30 cellular contexts compared by ENCODE assay signal in the genomic region with DNA sequence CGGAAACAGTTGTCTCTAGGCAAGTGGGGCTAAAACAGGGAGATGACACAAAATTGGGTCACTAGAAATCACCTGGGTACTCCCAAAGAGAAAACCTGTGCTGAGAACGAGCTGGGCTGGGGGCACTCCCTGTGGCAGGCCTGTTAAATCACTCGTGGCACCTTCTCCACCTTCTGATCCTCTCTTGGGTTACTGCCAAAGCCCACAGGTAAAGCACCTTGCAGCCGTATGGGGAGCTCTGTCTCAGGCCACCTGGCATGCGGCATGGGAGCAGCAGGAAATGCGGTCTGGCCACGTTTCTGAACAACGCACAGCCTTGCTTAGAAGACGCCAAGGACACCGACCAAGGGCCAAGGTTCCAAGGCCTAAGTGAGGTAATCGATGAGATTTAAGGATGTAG. TPM values are rescaled to one million over a fixed set of nuclear protein-coding genes. Genes with fewer than 3 reads are reported as not detected.
A peak's percentile ranks its signal among the peaks of the same experiment; 100 is the strongest.
DNase-seq lines count a peak whose midpoint lies in the region; ATAC-seq, FAIRE-seq and TF ChIP-seq lines count a peak whose summit lies in the region.
"Had no signal": no experiment of that assay in that cellular context is flagged by ENCODE, and none has a peak within 500 bp of the region (broad histone marks: within the 10 kb centered on the region; RNA-seq: fewer than 3 reads in every experiment).

No MANE protein-coding gene starts in this region.

- CTCF ChIA-PET in activated naive CD4-positive, alpha-beta T cell treated with anti-CD3 and anti-CD28 coated beads for 36 hours (lab: Charles Lee) = interaction anchor here (0.7 to 2.3 kb wide), 6 partner anchors 13 to 138 kb away, joined by 3 to 22 read pairs (median 4); no protein-coding TSS in a partner anchor
- CTCF ChIA-PET in WTC11 (lab: Charles Lee) = interaction anchor here (1.5 to 3.5 kb wide), 5 partner anchors 13 to 195 kb away, joined by 3 to 17 read pairs (median 13); no protein-coding TSS in a partner anchor
- CTCF ChIA-PET in HEK293T (lab: Yijun Ruan, JAX) = interaction anchor here (1.3 kb wide), 1 partner anchor 22 kb away, joined by 4 read pairs; no protein-coding TSS in a partner anchor

- TF ChIP-seq CTCF in WTC11 (IDR thresholded peaks at IDR 0.05) = no peak

- POLR2A ChIA-PET in WTC11 (lab: Charles Lee) (no interaction called here), HEK293T (lab: Yijun Ruan, JAX) (no interaction called here)

- H3K9me3 Mint-ChIP-seq in activated naive CD4-positive, alpha-beta T cell treated with anti-CD3 and anti-CD28 coated beads for 36 hours = no peaks in the 10 kb centered on the region
- H3K9me3 Mint-ChIP-seq in WTC11 = no peaks in the 10 kb centered on the region
- no peaks in the 10 kb centered on the region for H3K9me3 Mint-ChIP-seq in effector memory CD8-positive, alpha-beta T cell
- H3K9me3 Mint-ChIP-seq: activated naive CD8-positive, alpha-beta T cell treated with anti-CD3 and anti-CD28 coated beads, Interleukin-2, amount 50 U/mL, for 24 hours; natural killer cell treated with Interleukin-12 subunit alpha and Interleukin-12 subunit beta and Interleukin-15 and Interleukin-18, amount 100 ng/mL, for 72 hours had no signal

- H3K27ac Mint-ChIP-seq in activated naive CD4-positive, alpha-beta T cell treated with anti-CD3 and anti-CD28 coated beads for 36 hours = peak overlapping the region; percentile 32
- H3K27ac Mint-ChIP-seq in WTC11 = peak overlapping the region; percentile 4; the same call in 1 of the 2 replicates
- peak overlapping the region; percentile 73 to 84 for H3K27ac Mint-ChIP-seq in effector memory CD8-positive, alpha-beta T cell
- H3K27ac Mint-ChIP-seq: activated naive CD8-positive, alpha-beta T cell treated with anti-CD3 and anti-CD28 coated beads, Interleukin-2, amount 50 U/mL, for 24 hours had no signal

- H3K9me3 ChIP-seq in small intestine (ENCODE audit: control insufficient read depth, low read depth) = no peaks in the 10 kb centered on the region
- H3K9me3 ChIP-seq: BLaER1, HAP-1, heart right ventricle, Peyer's patch had no signal

- H3K4me1 ChIP-seq in small intestine (ENCODE audit: control insufficient read depth in 2 of 2, insufficient read depth in 1 of 2, low read depth in 1 of 2, low read length in 1 of 2) = peaks cover 2 to 3% of the 10 kb centered on the region in 2 donors
- H3K4me1 ChIP-seq: BLaER1, HAP-1, heart right ventricle had no signal

- WGBS in small intestine, 3 donors = 20 to 51% (median 29%) methylated on average over 11 of the region's 11 CpGs

- no peaks in the 10 kb centered on the region for H3K27me3 ChIP-seq in small intestine (ENCODE audit: control insufficient read depth in 2 of 2, insufficient read depth in 2 of 2, low read length in 2 of 2)
- H3K27me3 ChIP-seq: BLaER1, heart right ventricle, Peyer's patch had no signal

- H3K4me1 Mint-ChIP-seq in activated naive CD4-positive, alpha-beta T cell treated with anti-CD3 and anti-CD28 coated beads for 36 hours (ENCODE audit: low read depth) = peaks cover 7% of the 10 kb centered on the region
- H3K4me1 Mint-ChIP-seq in WTC11 = no peaks in the 10 kb centered on the region
- H3K4me1 Mint-ChIP-seq in effector memory CD8-positive, alpha-beta T cell (ENCODE audit: low read depth in 2 of 2) = peaks cover 0 to 30% of the 10 kb centered on the region in 2 donors
- H3K4me1 Mint-ChIP-seq: activated naive CD8-positive, alpha-beta T cell treated with anti-CD3 and anti-CD28 coated beads, Interleukin-2, amount 50 U/mL, for 24 hours had no signal

- peaks cover 14 to 20% of the 10 kb centered on the region in 2 donors for H3K36me3 ChIP-seq in small intestine (ENCODE audit: control insufficient read depth in 2 of 2, insufficient read depth in 2 of 2, low read length in 2 of 2)

- no peak for ATAC-seq in WTC11
- peak; percentile 85 for ATAC-seq in effector memory CD8-positive, alpha-beta T cell (replicated peaks)
- no peak for ATAC-seq in HG03354 (IDR thresholded peaks at IDR 0.05; ENCODE audit: poor library complexity, severe bottlenecking, unreplicated experiment)
- ATAC-seq: activated naive CD8-positive, alpha-beta T cell treated with anti-CD3 and anti-CD28 coated beads, Interleukin-2, amount 50 U/mL, for 24 hours; heart right ventricle; natural killer cell treated with Interleukin-12 subunit alpha and Interleukin-12 subunit beta and Interleukin-15 and Interleukin-18, amount 100 ng/mL, for 72 hours had no signal

- peaks cover 33% of the 10 kb centered on the region for H3K36me3 Mint-ChIP-seq in activated naive CD4-positive, alpha-beta T cell treated with anti-CD3 and anti-CD28 coated beads for 36 hours (ENCODE audit: low read depth)
- H3K36me3 Mint-ChIP-seq in WTC11 = 0 out of 2 replicates have a peak, but pooled peaks cover 3% of the 10 kb centered on the region
- H3K36me3 Mint-ChIP-seq in effector memory CD8-positive, alpha-beta T cell (ENCODE audit: insufficient read depth) = peaks cover 95% of the 10 kb centered on the region

- peak overlapping the region in 1 of 2 donors; percentile 36 for H3K27ac ChIP-seq in small intestine (ENCODE audit: low read depth in 1 of 2, low read length in 1 of 2)
- H3K27ac ChIP-seq: BLaER1, heart right ventricle, Peyer's patch, skin epidermis, VCaP had no signal

- no peak for DNase-seq in activated naive CD4-positive, alpha-beta T cell treated with anti-CD3 and anti-CD28 coated beads for 36 hours
- no peak for DNase-seq in activated naive CD4-positive, alpha-beta T cell treated with anti-CD3 and anti-CD28 coated beads, Interleukin-2, amount 50 U/mL, for 16 hours
- DNase-seq in WTC11 (ENCODE audit: low spot score) = no peak
- DNase-seq in effector memory CD8-positive, alpha-beta T cell = peak in 1 of 3 experiments; percentile 24
- DNase-seq in small intestine = peak; percentile 56
- no peak for DNase-seq in HEK293T (ENCODE audit: extremely low spot score)
- DNase-seq in medulla oblongata (ENCODE audit: extremely low spot score) = no peak
- DNase-seq: activated CD4-positive, alpha-beta T cell treated with anti-CD3 and anti-CD28 coated beads, Interleukin-2, amount 50 U/mL, for 4 hours; activated CD8-positive, alpha-beta memory T cell treated with anti-CD3 and anti-CD28 coated beads, Interleukin-2, amount 50 U/mL, for 48 hours; activated naive CD8-positive, alpha-beta T cell treated with anti-CD3 and anti-CD28 coated beads, Interleukin-2, amount 50 U/mL, for 24 hours; Calu3; DMS79; foreskin melanocyte; GF-D8; heart right ventricle; kidney glomerular epithelial cell; MM.1S; NCI-H2029; NCI-H2227 treated with DMSO at 0.1 percent for 48 hours; NCI-H526 treated with DMSO at 0.1 percent for 48 hours; SHP77; stimulated activated naive CD4-positive, alpha-beta T cell; T-helper 9 cell had no signal

- no peak overlapping the region for H3K4me3 ChIP-seq in small intestine (ENCODE audit: low read depth in 1 of 2, low read length in 2 of 2)
- H3K4me3 ChIP-seq: BLaER1, HAP-1, heart right ventricle, Peyer's patch, skin epidermis had no signal

- FAIRE-seq in small intestine (lab: Jason Lieb, UNC) = no peak

- no peaks in the 10 kb centered on the region for H3K27me3 Mint-ChIP-seq in activated naive CD4-positive, alpha-beta T cell treated with anti-CD3 and anti-CD28 coated beads for 36 hours (ENCODE audit: low read depth)
- no peaks in the 10 kb centered on the region for H3K27me3 Mint-ChIP-seq in WTC11 (ENCODE audit: low read depth)
- H3K27me3 Mint-ChIP-seq in effector memory CD8-positive, alpha-beta T cell = no peaks in the 10 kb centered on the region
- H3K27me3 Mint-ChIP-seq: activated naive CD8-positive, alpha-beta T cell treated with anti-CD3 and anti-CD28 coated beads, Interleukin-2, amount 50 U/mL, for 24 hours; natural killer cell treated with Interleukin-12 subunit alpha and Interleukin-12 subunit beta and Interleukin-15 and Interleukin-18, amount 100 ng/mL, for 72 hours had no signal

- H3K4me3 Mint-ChIP-seq in activated naive CD4-positive, alpha-beta T cell treated with anti-CD3 and anti-CD28 coated beads for 36 hours = no peak overlapping the region
- H3K4me3 Mint-ChIP-seq in WTC11 = no peak overlapping the region
- H3K4me3 Mint-ChIP-seq in effector memory CD8-positive, alpha-beta T cell = peak overlapping the region in 1 of 2 donors; percentile 22
- H3K4me3 Mint-ChIP-seq: activated naive CD8-positive, alpha-beta T cell treated with anti-CD3 and anti-CD28 coated beads, Interleukin-2, amount 50 U/mL, for 24 hours; natural killer cell treated with Interleukin-12 subunit alpha and Interleukin-12 subunit beta and Interleukin-15 and Interleukin-18, amount 100 ng/mL, for 72 hours had no signal

- intact Hi-C loops in activated naive CD4-positive, alpha-beta T cell treated with anti-CD3 and anti-CD28 coated beads for 36 hours (cut with micrococcal nuclease) = no loop called here

TF ChIP-seq in WTC11, 78 proteins besides CTCF, POLR2A, EP300 and RAD21 (continues in another document):
- no peak for TF ChIP-seq ERG (CRISPR knock-in tag; IDR thresholded peaks at IDR 0.05)
- no peak for TF ChIP-seq GTF2I (CRISPR knock-in tag; conservative IDR thresholded peaks at IDR 0.05)

TF ChIP-seq in HEK293T, 16 proteins besides CTCF, POLR2A, EP300 and RAD21 (continues in another document):
- no peak for TF ChIP-seq FOXA1 (IDR thresholded peaks at IDR 0.05)
- TF ChIP-seq BHLHE40 (IDR thresholded peaks at IDR 0.05; ENCODE audit: borderline replicate concordance) = no peak
- TF ChIP-seq LEF1 (IDR thresholded peaks at IDR 0.05; ENCODE audit: borderline replicate concordance) = no peak
- no peak for TF ChIP-seq CTBP1 (IDR thresholded peaks at IDR 0.05; ENCODE audit: borderline replicate concordance)
- TF ChIP-seq SUZ12 (IDR thresholded peaks at IDR 0.05) = no peak
- no peak for TF ChIP-seq ELF4 (IDR thresholded peaks at IDR 0.05)
- TF ChIP-seq PKNOX1 (IDR thresholded peaks at IDR 0.05) = no peak
- no peak for TF ChIP-seq SP1 (IDR thresholded peaks at IDR 0.05)
- TF ChIP-seq FOXM1 (IDR thresholded peaks at IDR 0.05; ENCODE audit: borderline replicate concordance) = no peak
- no peak for TF ChIP-seq L3MBTL2 (conservative IDR thresholded peaks at IDR 0.05)
- no peak for TF ChIP-seq TARDBP (IDR thresholded peaks at IDR 0.05)

RNA-seq across cellular contexts. Expression of gene ICAM2, which starts 21.5 kb away (rescaled TPM):
- 10 to 100 TPM; 41.6 to 41.9 TPM for total RNA-seq in activated naive CD4-positive, alpha-beta T cell treated with anti-CD3 and anti-CD28 coated beads for 36 hours
- total RNA-seq in WTC11 (2021) = 0.33 to 0.57 TPM (median 0.44 TPM) in 3 replicates
- polyA plus RNA-seq in small intestine = 10 to 100 TPM in 2 of 3 donors, 1 to 10 TPM in 1; 4.5 to 40.1 (median 10.8) TPM

RNA-seq across cellular contexts. Expression of gene PRR29, which starts 43.8 kb away (rescaled TPM):
- under 1 TPM; 0.21 to 0.44 TPM for total RNA-seq in activated naive CD4-positive, alpha-beta T cell treated with anti-CD3 and anti-CD28 coated beads for 36 hours
- total RNA-seq in WTC11 (2021) = 0.64 to 1.1 TPM (median 0.85 TPM) in 3 replicates
- under 1 TPM in 1 of 3 donors, not detected in 2; 0.16 TPM for polyA plus RNA-seq in small intestine

Comparison
In these comparisons a context has a peak if more than half of its experiments do, and no peak if none do; other contexts are left out.
1. H3K27ac Mint-ChIP-seq: peak in every context shown above with its lines; median percentile 78 in effector memory CD8-positive, alpha-beta T cell; 32 in activated naive CD4-positive, alpha-beta T cell treated with anti-CD3 and anti-CD28 coated beads for 36 hours; 4 in WTC11.
2. RNA of gene ICAM2, which starts 21.5 kb away (total RNA-seq): 41.6 to 41.9 TPM in activated naive CD4-positive, alpha-beta T cell treated with anti-CD3 and anti-CD28 coated beads for 36 hours; 0.33 to 0.57 TPM in WTC11; every median in the first group is over 10 times any median in the second.